20 cellular contexts compared by ENCODE assay signal in the genomic region with DNA sequence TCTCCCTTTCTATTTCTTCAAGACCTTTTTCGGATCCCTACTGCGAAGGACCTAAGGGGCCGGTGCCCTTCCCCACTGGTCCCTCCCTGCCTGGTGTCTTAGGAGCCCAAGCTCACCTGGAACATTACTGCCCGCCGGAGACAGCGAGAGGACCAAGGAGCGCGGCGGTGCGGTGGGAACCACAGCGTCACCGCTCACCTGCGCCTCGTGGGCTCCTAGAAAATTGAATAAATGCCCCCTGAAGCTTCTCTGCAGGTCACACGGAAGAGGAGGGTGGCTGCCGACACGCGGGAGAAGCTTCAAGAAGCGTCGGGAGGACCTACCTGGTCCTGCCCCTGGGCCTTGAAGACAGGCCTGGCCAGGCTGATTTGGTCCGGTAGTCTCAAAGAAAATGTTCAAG.
"Had no signal": no experiment of that assay in that cellular context is flagged by ENCODE, and none has a peak within 500 bp of the region (broad histone marks: within the 10 kb centered on the region; RNA-seq: fewer than 3 reads in every experiment).

No MANE protein-coding gene starts in this region.

- H3K27me3 Mint-ChIP-seq: naive thymus-derived CD8-positive, alpha-beta T cell had no signal

- ATAC-seq: esophagus mucosa; heart left ventricle; mucosa of descending colon; naive thymus-derived CD8-positive, alpha-beta T cell; stimulated activated naive CD8-positive, alpha-beta T cell treated with anti-CD3 and anti-CD28 coated beads, Interleukin-15, Interleukin-2, amounts not matched to agents 100 U/mL and 50 U/mL, for 24 hours had no signal

- H3K9me3 ChIP-seq: heart left ventricle, mucosa of descending colon, ovary, right atrium auricular region, suprapubic skin, thyroid gland, upper lobe of left lung, uterus had no signal

- H3K36me3 ChIP-seq: heart left ventricle, ovary, right atrium auricular region, suprapubic skin, thyroid gland, upper lobe of left lung, uterus had no signal

- H3K27me3 ChIP-seq: dorsolateral prefrontal cortex, ovary, right atrium auricular region, suprapubic skin, thyroid gland, upper lobe of left lung, uterus had no signal

- DNase-seq: cortex of kidney; dorsolateral prefrontal cortex; effector CD8-positive, alpha-beta T cell; heart left ventricle; hippocampal formation; kidney glomerular epithelial cell; mammary epithelial cell; mucosa of descending colon; naive thymus-derived CD8-positive, alpha-beta T cell; nucleus accumbens; ovary; small intestine; stimulated activated CD4-positive, alpha-beta T cell treated with anti-CD3 and anti-CD28 coated beads, Interleukin-12 subunit alpha, Interleukin-12 subunit beta, amount 100 ng/mL, for 4 hours; stimulated activated naive CD8-positive, alpha-beta T cell treated with anti-CD3 and anti-CD28 coated beads, Interleukin-15, Interleukin-2, amounts not matched to agents 100 U/mL and 50 U/mL, for 24 hours; uterus had no signal

- H3K27ac ChIP-seq: dorsolateral prefrontal cortex, heart left ventricle, ovary, right atrium auricular region, suprapubic skin, thyroid gland, upper lobe of left lung, uterus had no signal

- H3K4me1 ChIP-seq: heart left ventricle, right atrium auricular region, suprapubic skin, thyroid gland, upper lobe of left lung, uterus had no signal

- H3K4me3 ChIP-seq: dorsolateral prefrontal cortex, heart left ventricle, mucosa of descending colon, ovary, right atrium auricular region, suprapubic skin, thyroid gland, upper lobe of left lung, uterus had no signal
